ENCODE assay signal across 1 cellular context in the genomic region with DNA sequence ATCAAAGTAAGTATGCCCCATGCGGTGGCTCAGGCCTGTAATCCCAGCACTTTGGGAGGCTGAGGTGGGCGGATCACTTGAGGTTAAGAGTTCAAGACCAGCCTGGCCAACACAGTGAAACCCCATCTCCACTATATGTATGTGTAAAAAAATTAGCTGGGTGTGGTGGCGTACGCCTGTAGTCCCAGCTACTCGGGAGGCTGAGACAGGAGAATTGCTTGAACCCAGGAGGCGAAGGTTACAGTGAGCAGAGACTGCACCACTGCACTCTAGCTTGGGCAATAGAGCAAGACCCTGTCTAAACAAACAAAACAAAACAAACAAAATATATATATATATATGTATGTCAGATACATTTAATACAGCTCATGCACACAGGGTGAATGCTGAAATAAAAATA. TPM values are rescaled to one million over a fixed set of nuclear protein-coding genes. Genes with fewer than 3 reads are reported as not detected.
"Had no signal": no experiment of that assay in that cellular context is flagged by ENCODE, and none has a peak within 500 bp of the region (broad histone marks: within the 10 kb centered on the region; RNA-seq: fewer than 3 reads in every experiment).

No MANE protein-coding gene starts in this region.

RNA-seq across cellular contexts. Expression of a gene that starts 43.4 kb away (rescaled TPM):
- total RNA-seq: natural killer cell treated with Interleukin-12 subunit alpha and Interleukin-12 subunit beta and Interleukin-15 and Interleukin-18, amount 100 ng/mL, for 72 hours had no signal
